8 cellular contexts compared by ENCODE assay signal in the genomic region with DNA sequence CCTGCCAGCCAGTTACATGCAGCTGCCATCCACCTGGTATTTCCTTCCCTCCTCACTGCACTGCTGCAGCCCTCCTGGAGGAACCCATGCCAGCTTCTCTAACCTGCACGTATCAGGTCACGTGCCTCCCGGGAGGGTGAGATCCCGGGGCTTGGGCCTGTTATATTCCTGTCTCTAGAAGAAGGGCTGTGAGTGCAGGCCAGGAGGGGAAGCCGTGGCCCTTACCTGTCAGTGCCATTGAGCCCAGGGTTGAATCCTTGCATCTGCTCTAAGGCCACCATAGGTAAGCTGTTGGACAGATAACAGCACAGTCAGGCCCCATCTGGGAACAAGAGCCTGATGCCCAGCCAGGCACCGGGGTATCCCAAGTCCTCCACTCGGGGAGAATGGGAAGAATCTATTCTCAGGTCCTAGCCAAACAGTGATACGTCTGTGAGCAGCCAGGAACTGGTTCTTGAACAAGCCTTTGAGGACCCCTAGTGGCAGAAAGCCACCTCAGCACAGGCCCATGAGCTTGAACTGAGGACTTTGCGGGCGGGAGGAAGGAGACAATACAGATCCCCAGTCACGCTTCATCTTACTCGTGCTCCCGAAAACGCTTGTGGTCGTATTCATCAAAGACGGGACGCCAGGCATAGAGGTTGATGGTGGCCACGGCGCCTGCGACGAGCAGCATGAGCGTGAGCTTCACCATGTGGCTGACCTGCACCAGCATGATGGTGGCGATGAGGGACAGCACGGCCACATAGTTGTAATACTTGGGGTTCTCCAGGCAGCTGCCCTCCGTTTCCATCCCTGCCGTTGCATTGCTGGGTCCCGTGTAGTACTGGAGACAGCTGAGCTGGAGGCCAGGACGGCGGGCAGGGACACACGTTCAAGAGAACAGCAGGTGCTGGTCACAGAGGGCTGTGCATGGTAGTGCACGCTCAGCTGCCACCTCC. TPM values are rescaled to one million over a fixed set of nuclear protein-coding genes. Genes with fewer than 3 reads are reported as not detected.
DNase-seq lines count a peak whose midpoint lies in the region; ATAC-seq and TF ChIP-seq lines count a peak whose summit lies in the region.

No MANE protein-coding gene starts in this region.

- CTCF ChIA-PET in CD8-positive, alpha-beta memory T cell (lab: Charles Lee), result interaction anchor here (0.6 to 9.6 kb wide), 30 partner anchors 8 to 617 kb away, joined by 3 to 104 read pairs (median 4); no protein-coding TSS in a partner anchor

- no peak overlapping the region for H2AFZ ChIP-seq in fibroblast of lung (ENCODE audit: low read length)

- no peak overlapping the region for H3K27ac ChIP-seq in CD8-positive, alpha-beta memory T cell (ENCODE audit: low read depth, low read length)
- no peak overlapping the region for H3K27ac ChIP-seq in fibroblast of lung (ENCODE audit: insufficient read depth, low read length)

- H3K4me3 Mint-ChIP-seq in CD8-positive, alpha-beta memory T cell, result no peak overlapping the region
- H3K4me3 Mint-ChIP-seq in activated T-cell treated with anti-CD3 and anti-CD28 coated beads, Interleukin-2, amount 50 U/mL, for 4 hours, result no peak overlapping the region
- no peak overlapping the region for H3K4me3 Mint-ChIP-seq in nephron progenitor cell

- H3K36me3 ChIP-seq in CD8-positive, alpha-beta memory T cell (ENCODE audit: insufficient read depth, low read length), result no peaks in the 10 kb centered on the region
- H3K36me3 ChIP-seq in fibroblast of lung (ENCODE audit: control insufficient read depth, insufficient read depth, low read length), result peaks cover 7% of the 10 kb centered on the region

- peak; percentile 83 for TF ChIP-seq RAD21 in Ishikawa (IDR thresholded peaks at IDR 0.05; ENCODE audit: low read depth)

- H3K79me2 ChIP-seq in fibroblast of lung (ENCODE audit: control insufficient read depth, insufficient read depth, low read length), result no peaks in the 10 kb centered on the region

- peaks cover 0 to 10% (median 1%) of the 10 kb centered on the region in 3 donors for H3K36me3 Mint-ChIP-seq in CD8-positive, alpha-beta memory T cell
- H3K36me3 Mint-ChIP-seq in activated T-cell treated with anti-CD3 and anti-CD28 coated beads, Interleukin-2, amount 50 U/mL, for 4 hours (ENCODE audit: insufficient read depth), result peaks cover 10% of the 10 kb centered on the region
- H3K36me3 Mint-ChIP-seq in nephron progenitor cell (ENCODE audit: low read depth), result peaks cover 35% of the 10 kb centered on the region

- ATAC-seq in GM19455 (IDR thresholded peaks at IDR 0.05; ENCODE audit: unreplicated experiment), result peak; percentile 62
- ATAC-seq in activated T-cell treated with anti-CD3 and anti-CD28 coated beads, Interleukin-2, amount 50 U/mL, for 4 hours, result peak; percentile 89 to 92

- no peak overlapping the region for H3K4me3 ChIP-seq in CD8-positive, alpha-beta memory T cell (ENCODE audit: low read length)
- no peak overlapping the region for H3K4me3 ChIP-seq in fibroblast of lung (replicated peaks in 1 of 4; ENCODE audit: control extremely low read depth in 1 of 4, insufficient read depth in 1 of 4, low read depth in 3 of 4, low read length in 4 of 4)

- no peaks in the 10 kb centered on the region for H3K9me3 Mint-ChIP-seq in CD8-positive, alpha-beta memory T cell
- H3K9me3 Mint-ChIP-seq in activated T-cell treated with anti-CD3 and anti-CD28 coated beads, Interleukin-2, amount 50 U/mL, for 4 hours, result no peaks in the 10 kb centered on the region
- no peaks in the 10 kb centered on the region for H3K9me3 Mint-ChIP-seq in nephron progenitor cell

- no peaks in the 10 kb centered on the region for H3K4me1 ChIP-seq in CD8-positive, alpha-beta memory T cell (ENCODE audit: insufficient read depth, low read length)
- H3K4me1 ChIP-seq in fibroblast of lung (ENCODE audit: control insufficient read depth, extremely low read depth, insufficient read depth, low read length), result no peaks in the 10 kb centered on the region

- TF ChIP-seq CTCF in fibroblast of lung (conservative IDR thresholded peaks at IDR 0.05 in 1 of 2, IDR thresholded peaks at IDR 0.05 in 1 of 2; ENCODE audit: low read depth in 1 of 2, low read length in 2 of 2) (peak; percentile 97), nephron progenitor cell (IDR thresholded peaks at IDR 0.05) (peak; percentile 85)

- H3K4me2 ChIP-seq in fibroblast of lung (ENCODE audit: extremely low read depth, insufficient read depth, low read length), result no peak overlapping the region

- DNase-seq in CD8-positive, alpha-beta memory T cell, result peak; percentile 52 to 81 (median 57)
- DNase-seq in activated T-cell treated with anti-CD3 and anti-CD28 coated beads, Interleukin-2, amount 50 U/mL, for 4 hours, result peak; percentile 65
- DNase-seq in fibroblast of lung (ENCODE audit: low read depth in 2 of 2) (peak; percentile 83 to 91), nephron progenitor cell (peak; percentile 77)
- DNase-seq in stimulated activated naive CD4-positive, alpha-beta T cell treated with Interleukin-2 at 50 U/mL for 16 hours (lab: John Stamatoyannopoulos, UW), result peak; percentile 56

- POLR2A ChIA-PET in CD8-positive, alpha-beta memory T cell (lab: Charles Lee), result interaction anchor here (1.0 kb wide), 1 partner anchor 467 kb away, joined by 3 read pairs; a partner anchor contains a TSS

- H3K27me3 Mint-ChIP-seq in CD8-positive, alpha-beta memory T cell, result no peaks in the 10 kb centered on the region
- H3K27me3 Mint-ChIP-seq in activated T-cell treated with anti-CD3 and anti-CD28 coated beads, Interleukin-2, amount 50 U/mL, for 4 hours (ENCODE audit: low read depth), result no peaks in the 10 kb centered on the region
- peaks cover 3% of the 10 kb centered on the region for H3K27me3 Mint-ChIP-seq in nephron progenitor cell (ENCODE audit: low read depth, poor library complexity)

- no peak for TF ChIP-seq EP300 in Ishikawa (IDR thresholded peaks at IDR 0.05; ENCODE audit: borderline replicate concordance)

- no peak overlapping the region for H3K9ac ChIP-seq in fibroblast of lung (ENCODE audit: insufficient read depth, low read length)

- H4K20me1 ChIP-seq in fibroblast of lung (ENCODE audit: control insufficient read depth, extremely low read depth, insufficient read depth, low read length), result no peaks in the 10 kb centered on the region

- H3K9me3 ChIP-seq in CD8-positive, alpha-beta memory T cell (ENCODE audit: low read length), result no peaks in the 10 kb centered on the region
- no peaks in the 10 kb centered on the region for H3K9me3 ChIP-seq in fibroblast of lung (ENCODE audit: control insufficient read depth, insufficient read depth, low read depth, low read length)

- peak overlapping the region in 1 of 8 donors; percentile 75 for H3K27ac Mint-ChIP-seq in CD8-positive, alpha-beta memory T cell
- peak overlapping the region; percentile 88 for H3K27ac Mint-ChIP-seq in nephron progenitor cell

- peaks cover 10 to 23% (median 17%) of the 10 kb centered on the region in 3 donors for H3K4me1 Mint-ChIP-seq in CD8-positive, alpha-beta memory T cell
- H3K4me1 Mint-ChIP-seq in activated T-cell treated with anti-CD3 and anti-CD28 coated beads, Interleukin-2, amount 50 U/mL, for 4 hours (ENCODE audit: low read depth), result peaks cover 21% of the 10 kb centered on the region
- H3K4me1 Mint-ChIP-seq in nephron progenitor cell, result peaks cover 25% of the 10 kb centered on the region

- H3K27me3 ChIP-seq in CD8-positive, alpha-beta memory T cell (ENCODE audit: insufficient read depth, low read length, poor library complexity, severe bottlenecking), result no peaks in the 10 kb centered on the region
- H3K27me3 ChIP-seq in fibroblast of lung (ENCODE audit: control insufficient read depth, insufficient read depth, low read length), result no peaks in the 10 kb centered on the region

TF ChIP-seq in Ishikawa, 13 proteins besides CTCF, POLR2A, EP300 and RAD21 (continues in another document):
- TF ChIP-seq, protein P1, sequence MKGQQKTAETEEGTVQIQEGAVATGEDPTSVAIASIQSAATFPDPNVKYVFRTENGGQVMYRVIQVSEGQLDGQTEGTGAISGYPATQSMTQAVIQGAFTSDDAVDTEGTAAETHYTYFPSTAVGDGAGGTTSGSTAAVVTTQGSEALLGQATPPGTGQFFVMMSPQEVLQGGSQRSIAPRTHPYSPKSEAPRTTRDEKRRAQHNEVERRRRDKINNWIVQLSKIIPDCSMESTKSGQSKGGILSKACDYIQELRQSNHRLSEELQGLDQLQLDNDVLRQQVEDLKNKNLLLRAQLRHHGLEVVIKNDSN (IDR thresholded peaks at IDR 0.05), result peak; percentile 81
- TF ChIP-seq NFIC (IDR thresholded peaks at IDR 0.05) (no peak), ZBTB7A (IDR thresholded peaks at IDR 0.05; ENCODE audit: low read depth) (no peak), CREB1 (IDR thresholded peaks at IDR 0.05; ENCODE audit: low read depth) (no peak)

RNA-seq across cellular contexts. Expression of a gene that starts 34.4 kb away (rescaled TPM):
- 10 to 100 TPM; 43.0 to 51.7 TPM for total RNA-seq in CD8-positive, alpha-beta memory T cell
- 4.2 TPM for polyA plus RNA-seq in CD8-positive, alpha-beta memory T cell
- 10.9 TPM for polyA plus RNA-seq in PFSK-1 (2012; ENCODE audit: insufficient read length, low read depth)
- 10 to 100 TPM; 20.3 to 28.4 (median 28.0) TPM for total RNA-seq in activated T-cell treated with anti-CD3 and anti-CD28 coated beads, Interleukin-2, amount 50 U/mL, for 4 hours
- total RNA-seq in fibroblast of lung, result 3.3 and 9.1 TPM in 2 replicates
- polyA plus RNA-seq in fibroblast of lung, result 12.7 and 31.8 TPM in 2 replicates
- polyA plus RNA-seq in fibroblast of lung (2012), result 12.1 and 26.3 TPM in 2 replicates
- polyA minus RNA-seq in fibroblast of lung (ENCODE audit: low replicate concordance), result 35.2 and 53.6 TPM in 2 replicates

RNA-seq across cellular contexts. Expression of a gene that starts 34.4 kb away (rescaled TPM):
- total RNA-seq in CD8-positive, alpha-beta memory T cell, result 10 to 100 TPM; 24.7 to 29.2 TPM
- polyA plus RNA-seq in CD8-positive, alpha-beta memory T cell, result 44.5 TPM
- 43.1 TPM for polyA plus RNA-seq in PFSK-1 (2012; ENCODE audit: insufficient read length, low read depth)
- total RNA-seq in activated T-cell treated with anti-CD3 and anti-CD28 coated beads, Interleukin-2, amount 50 U/mL, for 4 hours, result 10 to 100 TPM; 17.6 to 21.6 (median 18.6) TPM
- total RNA-seq in fibroblast of lung, result 23.6 and 29.9 TPM in 2 replicates
- polyA plus RNA-seq in fibroblast of lung, result 22.5 and 26.3 TPM in 2 replicates
- 65.7 and 78.8 TPM in 2 replicates for polyA plus RNA-seq in fibroblast of lung (2012)
- polyA minus RNA-seq in fibroblast of lung (ENCODE audit: low replicate concordance), result 5.6 and 26.7 TPM in 2 replicates
